Comparison of ENCODE assay signal across 25 cellular contexts in genomic region chr10:57689898-57690297, GRCh38.
"Had no signal": no experiment of that assay in that cellular context is flagged by ENCODE, and none has a peak within 500 bp of the region (broad histone marks: within the 10 kb centered on the region; RNA-seq: fewer than 3 reads in every experiment).

No MANE protein-coding gene starts in this region.

- H3K4me1 ChIP-seq: adrenal gland, breast epithelium, colonic mucosa, esophagus muscularis mucosa, gastrocnemius medialis, psoas muscle, upper lobe of right lung had no signal

- DNase-seq: activated B cell treated with CpG ODN at 0.5 μM for 24 hours; activated CD4-positive, alpha-beta T cell treated with anti-CD3 and anti-CD28 coated beads for 36 hours; activated CD4-positive, alpha-beta T cell treated with anti-CD3 and anti-CD28 coated beads, Interleukin-2, amount 50 U/mL, for 48 hours; activated CD8-positive, alpha-beta memory T cell treated with anti-CD3 and anti-CD28 coated beads, Interleukin-2, amount 50 U/mL, for 48 hours; activated naive CD4-positive, alpha-beta T cell; activated T-cell treated with anti-CD3 and anti-CD28 coated beads, Interleukin-2, amount 50 U/mL, for 4 hours; adrenal gland; colonic mucosa; gastrocnemius medialis; head of caudate nucleus; hypothalamus; islet precursor cell; left cardiac atrium; midbrain; ovary; psoas muscle; right cardiac atrium; stimulated activated CD4-positive, alpha-beta T cell treated with anti-CD3 and anti-CD28 coated beads, Interleukin-4, amount 100 ng/mL, for 4 hours; stimulated activated naive CD8-positive, alpha-beta T cell treated with anti-CD3 and anti-CD28 coated beads, Interleukin-15, Interleukin-2, amounts not matched to agents 100 U/mL and 50 U/mL, for 24 hours; upper lobe of right lung had no signal

- H3K4me3 ChIP-seq: adrenal gland, breast epithelium, colonic mucosa, esophagus muscularis mucosa, gastrocnemius medialis, ovary, psoas muscle, upper lobe of right lung had no signal

- ATAC-seq: activated CD4-positive, alpha-beta T cell treated with anti-CD3 and anti-CD28 coated beads for 36 hours; activated T-cell treated with anti-CD3 and anti-CD28 coated beads, Interleukin-2, amount 50 U/mL, for 4 hours; gastrocnemius medialis; left cardiac atrium; natural killer cell treated with Interleukin-12 subunit alpha and Interleukin-12 subunit beta and Interleukin-15 and Interleukin-18, amount 100 ng/mL, for 72 hours; psoas muscle; right cardiac atrium; stimulated activated naive CD8-positive, alpha-beta T cell treated with anti-CD3 and anti-CD28 coated beads, Interleukin-15, Interleukin-2, amounts not matched to agents 100 U/mL and 50 U/mL, for 24 hours; upper lobe of right lung had no signal

- H3K36me3 ChIP-seq: adrenal gland, breast epithelium, colonic mucosa, esophagus muscularis mucosa, gastrocnemius medialis, ovary, upper lobe of right lung had no signal

- H3K4me1 Mint-ChIP-seq: activated B cell treated with CpG ODN at 0.5 μM for 24 hours; activated CD4-positive, alpha-beta T cell treated with anti-CD3 and anti-CD28 coated beads for 36 hours had no signal

- H3K4me3 Mint-ChIP-seq: activated B cell treated with CpG ODN at 0.5 μM for 24 hours; activated CD4-positive, alpha-beta T cell treated with anti-CD3 and anti-CD28 coated beads for 36 hours; activated naive CD8-positive, alpha-beta T cell; activated T-cell treated with anti-CD3 and anti-CD28 coated beads, Interleukin-2, amount 50 U/mL, for 4 hours; natural killer cell treated with Interleukin-12 subunit alpha and Interleukin-12 subunit beta and Interleukin-15 and Interleukin-18, amount 100 ng/mL, for 72 hours had no signal

- H3K9me3 Mint-ChIP-seq: activated T-cell treated with anti-CD3 and anti-CD28 coated beads, Interleukin-2, amount 50 U/mL, for 4 hours; activated T-helper 2 cell treated with anti-CD3 and anti-CD28 coated beads, Interferon-gamma antibody, Interleukin-2, Interleukin-4, amounts not matched to agents 10 μg/mL and 5 μg/mL and 100 μg/mL, durations not matched to agents 14 hours and 24 hours and 36 hours had no signal

- H3K27me3 Mint-ChIP-seq: activated B cell treated with CpG ODN at 0.5 μM for 24 hours; activated CD4-positive, alpha-beta T cell treated with anti-CD3 and anti-CD28 coated beads for 36 hours; activated naive CD8-positive, alpha-beta T cell; natural killer cell treated with Interleukin-12 subunit alpha and Interleukin-12 subunit beta and Interleukin-15 and Interleukin-18, amount 100 ng/mL, for 72 hours had no signal

- H3K27ac ChIP-seq: adrenal gland, breast epithelium, colonic mucosa, esophagus muscularis mucosa, gastrocnemius medialis, ovary, psoas muscle, upper lobe of right lung had no signal

- H3K27ac Mint-ChIP-seq: activated B cell treated with CpG ODN at 0.5 μM for 24 hours; activated CD4-positive, alpha-beta T cell treated with anti-CD3 and anti-CD28 coated beads for 36 hours; activated naive CD8-positive, alpha-beta T cell; activated T-helper 2 cell treated with anti-CD3 and anti-CD28 coated beads, Interferon-gamma antibody, Interleukin-2, Interleukin-4, amounts not matched to agents 10 μg/mL and 5 μg/mL and 100 μg/mL, durations not matched to agents 14 hours and 24 hours and 36 hours; natural killer cell treated with Interleukin-12 subunit alpha and Interleukin-12 subunit beta and Interleukin-15 and Interleukin-18, amount 100 ng/mL, for 72 hours had no signal

- H3K27me3 ChIP-seq: adrenal gland, breast epithelium, colonic mucosa, esophagus muscularis mucosa, gastrocnemius medialis, ovary, upper lobe of right lung had no signal

- H3K36me3 Mint-ChIP-seq: activated naive CD8-positive, alpha-beta T cell; natural killer cell treated with Interleukin-12 subunit alpha and Interleukin-12 subunit beta and Interleukin-15 and Interleukin-18, amount 100 ng/mL, for 72 hours had no signal

- H3K9me3 ChIP-seq: adrenal gland, breast epithelium, colonic mucosa, esophagus muscularis mucosa, gastrocnemius medialis, ovary, psoas muscle, upper lobe of right lung had no signal
